ENCODE assay signal across 9 cellular contexts in genomic region chr12:125185740-125186470, GRCh38. TPM values are rescaled to one million over a fixed set of nuclear protein-coding genes. Genes with fewer than 3 reads are reported as not detected.
DNase-seq lines count a peak whose midpoint lies in the region; ATAC-seq lines count a peak whose summit lies in the region.
"Had no signal": no experiment of that assay in that cellular context is flagged by ENCODE, and none has a peak within 500 bp of the region (broad histone marks: within the 10 kb centered on the region; RNA-seq: fewer than 3 reads in every experiment).

Gene TMEM132B, plus strand, starts transcription at chr12:125186386.

- H3K4ac ChIP-seq in trophoblast cell (ENCODE audit: low read depth, low read length): no peak within 1 kb of the TSS

- H3K4me3 Mint-ChIP-seq in activated naive CD8-positive, alpha-beta T cell: peak within 1 kb of the TSS; percentile 62

- H3K36me3 ChIP-seq in trophoblast cell (ENCODE audit: control insufficient read depth in 1 of 2, insufficient read depth in 2 of 2, low read length in 2 of 2): no peaks in the 10 kb centered on the region
- H3K36me3 ChIP-seq: neutrophil had no signal

- H3K14ac ChIP-seq in trophoblast cell (ENCODE audit: low read length): no peak within 1 kb of the TSS

- peak; percentile 22 to 36 for ATAC-seq in activated CD4-positive, CD25-positive, alpha-beta regulatory T cell treated with anti-CD3 and anti-CD28 coated beads, Interleukin-2, amount 50 U/mL, for 24 hours
- peak; percentile 49 for ATAC-seq in HG03159 (IDR thresholded peaks at IDR 0.05; ENCODE audit: unreplicated experiment)
- peak; percentile 94 for ATAC-seq in Right ventricle myocardium superior (ENCODE audit: poor library complexity)
- ATAC-seq in GM18907 (IDR thresholded peaks at IDR 0.05; ENCODE audit: unreplicated experiment): no peak

- no peak within 1 kb of the TSS for H3K27ac ChIP-seq in trophoblast cell (ENCODE audit: low read depth, low read length)
- H3K27ac ChIP-seq: neutrophil had no signal

- peak within 1 kb of the TSS; percentile 90 for H3K4me2 ChIP-seq in trophoblast cell (ENCODE audit: low read length)

- no peak for DNase-seq in activated CD4-positive, CD25-positive, alpha-beta regulatory T cell (lab: John Stamatoyannopoulos, UW)
- DNase-seq in NCI-H82 (lab: John Stamatoyannopoulos, UW) (peak; percentile 94), Right ventricle myocardium superior (peak; percentile 87), trophoblast cell (peak; percentile 7 to 52)

- H3K18ac ChIP-seq in trophoblast cell (ENCODE audit: low read length): no peak within 1 kb of the TSS

- H3K36me3 Mint-ChIP-seq in activated naive CD8-positive, alpha-beta T cell: no peaks in the 10 kb centered on the region

- no peaks in the 10 kb centered on the region for H3K9me3 ChIP-seq in trophoblast cell (ENCODE audit: insufficient read depth, low read depth, low read length)
- H3K9me3 ChIP-seq: neutrophil had no signal

- H2BK5ac ChIP-seq in trophoblast cell (ENCODE audit: low read depth, low read length, poor library complexity): no peak within 1 kb of the TSS

- H2BK120ac ChIP-seq in trophoblast cell (ENCODE audit: insufficient read depth, low read length, poor library complexity): no peak within 1 kb of the TSS

- peaks cover 53% of the 10 kb centered on the region for H3K27me3 ChIP-seq in trophoblast cell (ENCODE audit: insufficient read depth, low read length)

- no peak within 1 kb of the TSS for H2AFZ ChIP-seq in trophoblast cell (ENCODE audit: insufficient read depth, low read length, poor library complexity)

- intact Hi-C loops in Right ventricle myocardium superior (cut with DNase I): loop anchor here (10.0 kb wide), 2 partner anchors 91 to 1689 kb away; no protein-coding TSS in a partner anchor

- H4K8ac ChIP-seq in trophoblast cell (ENCODE audit: low read depth, low read length): no peak within 1 kb of the TSS

- H2AK5ac ChIP-seq in trophoblast cell (ENCODE audit: low read length): no peak within 1 kb of the TSS

- H3K23ac ChIP-seq in trophoblast cell (ENCODE audit: low read length): no peak within 1 kb of the TSS

- H4K91ac ChIP-seq in trophoblast cell (ENCODE audit: low read depth, low read length): no peak within 1 kb of the TSS

- no peak within 1 kb of the TSS for H3K9ac ChIP-seq in trophoblast cell (ENCODE audit: low read length)

- H3K27me3 Mint-ChIP-seq in activated naive CD8-positive, alpha-beta T cell: peaks cover 41% of the 10 kb centered on the region

- no peak within 1 kb of the TSS for H4K12ac ChIP-seq in trophoblast cell (ENCODE audit: low read depth, low read length)

- H3K79me2 ChIP-seq in trophoblast cell (ENCODE audit: control insufficient read depth, insufficient read depth, low read length, poor library complexity): no peaks in the 10 kb centered on the region

- no CpG with 5 or more reads among the region's 71 CpGs for WGBS in trophoblast cell (ENCODE audit: extremely low coverage, insufficient coverage, insufficient read length)

- no peak within 1 kb of the TSS for H2BK12ac ChIP-seq in trophoblast cell (ENCODE audit: low read length)

- no peaks in the 10 kb centered on the region for H3K9me3 Mint-ChIP-seq in activated naive CD8-positive, alpha-beta T cell (ENCODE audit: low read depth)

- peaks cover 14 to 17% of the 10 kb centered on the region in 2 experiments for H3K4me1 ChIP-seq in trophoblast cell (ENCODE audit: control insufficient read depth in 1 of 2, insufficient read depth in 2 of 2, low read length in 2 of 2)

- H3K4me3 ChIP-seq in trophoblast cell (ENCODE audit: low read depth, low read length): peak within 1 kb of the TSS; percentile 62

- no peaks in the 10 kb centered on the region for H3K79me1 ChIP-seq in trophoblast cell (ENCODE audit: low read length)

- H3K27ac Mint-ChIP-seq in activated naive CD8-positive, alpha-beta T cell: no peak within 1 kb of the TSS

- peaks cover 16% of the 10 kb centered on the region for H3K4me1 Mint-ChIP-seq in activated naive CD8-positive, alpha-beta T cell (ENCODE audit: low read depth)

RNA-seq across cellular contexts. Expression of gene TMEM132B, which starts in this region (rescaled TPM):
- 6.1 TPM for total RNA-seq in Right ventricle myocardium superior
- 2.8 and 3.0 TPM in 2 replicates for polyA plus RNA-seq in trophoblast cell (2013)

Comparison
In these comparisons a context has a peak if more than half of its experiments do, and no peak if none do; other contexts are left out.
1. DNase-seq: peak in NCI-H82 (single experiment), Right ventricle myocardium superior (single experiment) and trophoblast cell (2 of 2); none in activated CD4-positive, CD25-positive, alpha-beta regulatory T cell (0 of 4).